ENCODE assay signal across 1 cellular context in genomic region chr4:37976991-37977470, GRCh38.
TF ChIP-seq lines count a peak whose summit lies in the region.

No MANE protein-coding gene starts in this region.

TF ChIP-seq in GM23338, 12 proteins besides CTCF, POLR2A, EP300 and RAD21 (continued from another document):
- TF ChIP-seq ZNF462 (CRISPR knock-in tag; IDR thresholded peaks at IDR 0.05), result no peak
